20 cellular contexts compared by ENCODE assay signal in the genomic region with DNA sequence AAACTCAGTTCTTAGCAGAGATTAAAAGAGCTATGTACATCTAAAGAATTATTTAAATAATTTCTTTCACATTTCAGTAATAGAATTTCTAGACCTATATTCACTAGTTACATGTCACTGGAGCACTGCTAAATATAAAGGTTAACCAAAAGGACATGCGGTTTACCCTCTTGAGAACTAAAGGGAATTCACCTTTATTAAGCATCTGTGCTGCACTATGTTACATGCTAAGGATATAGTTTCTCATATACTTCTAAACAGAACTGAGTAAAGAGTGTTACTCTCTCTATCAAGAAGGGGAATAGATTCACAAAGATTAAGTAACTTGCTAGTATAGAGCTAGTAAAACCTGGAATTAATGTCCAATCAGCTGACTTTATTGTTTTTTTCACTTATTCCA. TPM values are rescaled to one million over a fixed set of nuclear protein-coding genes. Genes with fewer than 3 reads are reported as not detected.
DNase-seq lines count a peak whose midpoint lies in the region; ATAC-seq and TF ChIP-seq lines count a peak whose summit lies in the region.
"Had no signal": no experiment of that assay in that cellular context is flagged by ENCODE, and none has a peak within 500 bp of the region (broad histone marks: within the 10 kb centered on the region; RNA-seq: fewer than 3 reads in every experiment).

No MANE protein-coding gene starts in this region.

- H3K4me3 Mint-ChIP-seq in MCF 10A (ENCODE audit: unreplicated experiment): no peak overlapping the region
- H3K4me3 Mint-ChIP-seq in stimulated activated naive B cell treated with anti-CD40 and anti-IgM and Interleukin-4, amounts not matched to agents 10 μg/mL and 1 μg/mL and 100 μg/mL, for 72 hours: no peak overlapping the region
- H3K4me3 Mint-ChIP-seq: CD8-positive, alpha-beta T cell; T-helper 1 cell treated with Interleukin-12 subunit alpha and Interleukin-12 subunit beta and Interleukin-4 antibody, amounts not matched to agents 30 μg/mL and 1 μg/mL, for 36 hours had no signal

- 100% methylated on average over 1 of the region's 1 CpG for whole genome bisulfite sequencing in mammary epithelial cell (ENCODE audit: low coverage, missing lambda C conversion rate)

- H3K4me1 ChIP-seq in mammary epithelial cell (ENCODE audit: insufficient read depth, low read length): no peaks in the 10 kb centered on the region

- H3K27me3 ChIP-seq in mammary epithelial cell (ENCODE audit: insufficient read depth, low read length): no peaks in the 10 kb centered on the region

- POLR2A ChIA-PET in MCF 10A (lab: Yijun Ruan, JAX): no interaction called here
- POLR2A ChIA-PET in GM10248 (lab: Yijun Ruan, JAX): no interaction called here

- no peak overlapping the region for H3K4me2 ChIP-seq in mammary epithelial cell (ENCODE audit: insufficient read depth, low read depth, low read length)
- H3K4me2 ChIP-seq: SK-N-SH had no signal

- H3K4me1 Mint-ChIP-seq in MCF 10A (ENCODE audit: insufficient read depth, unreplicated experiment): no peaks in the 10 kb centered on the region
- H3K4me1 Mint-ChIP-seq in stimulated activated naive B cell treated with anti-CD40 and anti-IgM and Interleukin-4, amounts not matched to agents 10 μg/mL and 1 μg/mL and 100 μg/mL, for 72 hours: peaks cover 6 to 10% of the 10 kb centered on the region in 2 donors

- BruUV-seq in MCF 10A (replicated peaks; lab: Mats Ljungman, UMichigan) (no TSS peak), mammary epithelial cell (replicated peaks; lab: Mats Ljungman, UMichigan) (no TSS peak)

- peak overlapping the region; percentile 37 for H3K27ac Mint-ChIP-seq in MCF 10A (ENCODE audit: low read depth, unreplicated experiment)
- peak overlapping the region; percentile 26 for H3K27ac Mint-ChIP-seq in stimulated activated naive B cell treated with anti-CD40 and anti-IgM and Interleukin-4, amounts not matched to agents 10 μg/mL and 1 μg/mL and 100 μg/mL, for 72 hours
- H3K27ac Mint-ChIP-seq: CD8-positive, alpha-beta T cell; T-helper 1 cell treated with Interleukin-12 subunit alpha and Interleukin-12 subunit beta and Interleukin-4 antibody, amounts not matched to agents 30 μg/mL and 1 μg/mL, for 36 hours had no signal

- TF ChIP-seq CTCF in MCF 10A (IDR thresholded peaks at IDR 0.05; ENCODE audit: unreplicated experiment) (no peak), mammary epithelial cell (conservative IDR thresholded peaks at IDR 0.05 in 1 of 2, IDR thresholded peaks at IDR 0.05 in 1 of 2; ENCODE audit: extremely low read depth in 1 of 2, insufficient read depth in 1 of 2, low read depth in 1 of 2, low read length in 2 of 2) (no peak), GM10248 (IDR thresholded peaks at IDR 0.05; ENCODE audit: control extremely low read depth, extremely low read depth, low read depth, missing control alignments) (no peak)

- DNase-seq in MCF 10A (ENCODE audit: unreplicated experiment): no peak
- no peak for DNase-seq in mammary epithelial cell
- DNase-seq in stimulated activated naive B cell treated with anti-CD40 and anti-IgM and Interleukin-4, amounts not matched to agents 10 μg/mL and 1 μg/mL and 100 μg/mL, for 72 hours: no peak
- no peak for DNase-seq in left lobe of liver (ENCODE audit: low spot score)
- DNase-seq in RKO (ENCODE audit: low spot score): no peak
- no peak for DNase-seq in GM10248 (ENCODE audit: extremely low spot score)
- DNase-seq: 8988T; CD8-positive, alpha-beta T cell; DMS79 treated with DMSO at 0.1 percent for 48 hours; MM.1S; NCI-H1105; NCI-H1694; NCI-H2107; NCI-H226; NCI-H524 treated with DMSO at 0.1 percent for 48 hours; SHP77; SK-N-SH had no signal

- H3K36me3 Mint-ChIP-seq in MCF 10A (ENCODE audit: insufficient read depth, unreplicated experiment): peaks cover 25% of the 10 kb centered on the region
- H3K36me3 Mint-ChIP-seq in stimulated activated naive B cell treated with anti-CD40 and anti-IgM and Interleukin-4, amounts not matched to agents 10 μg/mL and 1 μg/mL and 100 μg/mL, for 72 hours: peaks cover 5 to 11% of the 10 kb centered on the region in 2 donors

- H3K36me3 ChIP-seq in mammary epithelial cell (ENCODE audit: insufficient read depth, low read length): no peaks in the 10 kb centered on the region

- CTCF ChIA-PET in MCF 10A (lab: Yijun Ruan, JAX): interaction anchor here (1.0 to 6.6 kb wide), 3 partner anchors 9 to 185 kb away, joined by 4 to 30 read pairs (median 5); no protein-coding TSS in a partner anchor
- CTCF ChIA-PET in mammary epithelial cell (lab: Charles Lee; ENCODE audit: low non-redundant PET): no interaction called here
- CTCF ChIA-PET in GM10248 (lab: Yijun Ruan, JAX): interaction anchor here (0.7 to 3.9 kb wide), 2 partner anchors 9 to 10 kb away, joined by 3 to 22 read pairs; no protein-coding TSS in a partner anchor

- no peaks in the 10 kb centered on the region for H3K9me3 ChIP-seq in mammary epithelial cell (replicated peaks; ENCODE audit: insufficient read depth, low read length)
- H3K9me3 ChIP-seq: SK-N-SH had no signal

- H3K9ac ChIP-seq in mammary epithelial cell (ENCODE audit: insufficient read depth, low read length): no peak overlapping the region
- H3K9ac ChIP-seq: SK-N-SH had no signal

- H3K27ac ChIP-seq in mammary epithelial cell (ENCODE audit: insufficient read depth, low read depth, low read length): no peak overlapping the region

- intact Hi-C loops in MCF 10A (cut with micrococcal nuclease): no loop called here
- intact Hi-C loops in mammary epithelial cell (cut with micrococcal nuclease): no loop called here

- no peaks in the 10 kb centered on the region for H3K79me2 ChIP-seq in mammary epithelial cell (ENCODE audit: insufficient read depth, low read length)

- H3K27me3 Mint-ChIP-seq in MCF 10A (ENCODE audit: insufficient read depth, unreplicated experiment): peaks cover 68% of the 10 kb centered on the region
- peaks cover 6 to 16% of the 10 kb centered on the region in 2 donors for H3K27me3 Mint-ChIP-seq in stimulated activated naive B cell treated with anti-CD40 and anti-IgM and Interleukin-4, amounts not matched to agents 10 μg/mL and 1 μg/mL and 100 μg/mL, for 72 hours

- H3K4me3 ChIP-seq in mammary epithelial cell (replicated peaks in 1 of 3; ENCODE audit: insufficient read depth in 1 of 3, low read depth in 2 of 3, low read length in 3 of 3): no peak overlapping the region

- H3K9me3 Mint-ChIP-seq in MCF 10A (ENCODE audit: unreplicated experiment): no peaks in the 10 kb centered on the region
- no peaks in the 10 kb centered on the region for H3K9me3 Mint-ChIP-seq in stimulated activated naive B cell treated with anti-CD40 and anti-IgM and Interleukin-4, amounts not matched to agents 10 μg/mL and 1 μg/mL and 100 μg/mL, for 72 hours
- H3K9me3 Mint-ChIP-seq: CD8-positive, alpha-beta T cell; T-helper 1 cell treated with Interleukin-12 subunit alpha and Interleukin-12 subunit beta and Interleukin-4 antibody, amounts not matched to agents 30 μg/mL and 1 μg/mL, for 36 hours had no signal

- ATAC-seq in GM21619 (IDR thresholded peaks at IDR 0.05; ENCODE audit: unreplicated experiment): peak; percentile 67
- ATAC-seq in HG03442 (IDR thresholded peaks at IDR 0.05; ENCODE audit: unreplicated experiment): peak; percentile 54
- peak in 1 of 2 donors; percentile 65 for ATAC-seq in stimulated activated naive B cell treated with anti-CD40 and anti-IgM and Interleukin-4, amounts not matched to agents 10 μg/mL and 1 μg/mL and 100 μg/mL, for 72 hours (replicated peaks)
- no peak for ATAC-seq in left lobe of liver
- ATAC-seq: CD8-positive, alpha-beta T cell had no signal

- H4K20me1 ChIP-seq in mammary epithelial cell (ENCODE audit: insufficient read depth, low read length): no peaks in the 10 kb centered on the region

- in situ Hi-C loops in mammary epithelial cell (cut with MboI; ENCODE audit: low sequenced_read_pairs in 2 of 2): loop anchor here in 1 of 2 donors (25.0 kb wide), 1 partner anchor 175 kb away; no protein-coding TSS in a partner anchor

- dilution Hi-C loops in mammary epithelial cell (cut with HindIII; ENCODE audit: low sequenced_read_pairs): loop anchor here (25.0 kb wide), 1 partner anchor 175 kb away; no protein-coding TSS in a partner anchor

- H2AFZ ChIP-seq in mammary epithelial cell (ENCODE audit: low read depth, low read length): no peak overlapping the region

RNA-seq across cellular contexts. Expression of a gene that starts 7.6 kb away (rescaled TPM):
- total RNA-seq in MCF 10A (2022) (22.5 and 22.7 TPM in 2 replicates), mammary epithelial cell (10 to 100 TPM; 10.3 to 15.6 TPM), left lobe of liver (7.3 TPM)
- polyA plus RNA-seq in mammary epithelial cell: 3.1 TPM
- polyA minus RNA-seq in mammary epithelial cell: 6.6 TPM
